In the genomic region with DNA sequence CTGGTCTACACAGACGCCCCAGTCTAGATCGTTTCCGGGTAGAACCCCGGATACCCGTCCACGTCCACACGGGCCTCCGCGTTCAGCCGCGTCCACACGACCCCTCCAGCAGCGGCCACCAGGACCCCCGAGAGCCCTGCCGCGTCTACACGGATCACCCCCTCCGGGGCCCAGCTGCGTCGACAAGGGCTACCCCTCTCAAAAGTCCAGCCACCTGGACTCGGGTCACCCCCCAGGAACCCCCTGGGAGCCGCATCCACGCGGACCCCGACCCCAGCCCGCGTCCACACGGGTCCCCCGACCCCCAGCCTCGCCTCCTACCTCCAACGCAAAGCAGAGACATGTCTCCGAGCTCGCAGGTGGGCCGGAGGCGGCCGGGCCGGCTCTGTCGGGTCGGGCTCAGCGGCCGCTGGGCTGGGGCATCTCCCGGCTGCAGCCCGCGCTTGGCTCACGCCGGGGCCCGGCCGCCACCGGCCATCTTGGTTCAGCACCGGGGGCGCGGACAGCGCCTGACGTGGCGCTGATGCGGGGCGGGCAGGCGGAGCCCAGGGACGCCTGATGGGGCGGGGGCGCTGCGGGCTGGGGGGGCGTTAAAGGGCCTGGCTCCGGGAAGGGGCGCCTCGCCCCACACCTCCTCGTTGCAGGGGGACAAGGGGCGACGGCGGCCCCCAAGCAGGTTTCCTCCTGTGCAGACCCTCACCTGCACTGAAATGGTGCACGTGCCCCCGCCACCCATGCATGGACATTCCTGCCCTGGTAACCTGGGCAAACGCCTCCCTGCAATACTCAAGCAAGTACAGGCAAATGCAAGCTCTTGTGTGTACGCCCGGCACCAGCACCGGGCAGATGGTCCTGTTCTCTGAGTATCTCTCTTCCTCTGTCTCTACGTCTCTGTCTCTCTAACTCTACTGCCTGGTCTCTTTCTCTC, we compare ENCODE assay signal across 9 cellular contexts. TPM values are rescaled to one million over a fixed set of nuclear protein-coding genes. Genes with fewer than 3 reads are reported as not detected.
DNase-seq lines count a peak whose midpoint lies in the region; ATAC-seq, FAIRE-seq and TF ChIP-seq lines count a peak whose summit lies in the region.
"Had no signal": no experiment of that assay in that cellular context is flagged by ENCODE, and none has a peak within 500 bp of the region (broad histone marks: within the 10 kb centered on the region; RNA-seq: fewer than 3 reads in every experiment).

Gene UNC13A (minus strand): TSS at position 498 of the 928 bp plus-strand sequence. CDS start 155 bp downstream, at position 343.

- peak within 1 kb of the TSS; percentile 88 to 100 for H3K4me3 Mint-ChIP-seq in H9
- H3K4me3 Mint-ChIP-seq: dendritic cell treated with granulocyte-macrophage colony-stimulating factor and Interleukin-4, amounts not matched to agents 40 ng/mL and 50 ng/mL, for 4 days had no signal

- H3K27me3 ChIP-seq in H9 (ENCODE audit: insufficient read depth, low read length) (no peaks in the 10 kb centered on the region), adipocyte (replicated peaks; ENCODE audit: control insufficient read depth, insufficient read depth, low read length) (peaks cover 15% of the 10 kb centered on the region), iPS DF 6.9 (ENCODE audit: control insufficient read depth, insufficient read depth, low read length) (no peaks in the 10 kb centered on the region)

- no peak within 1 kb of the TSS for H3K23ac ChIP-seq in H9 (ENCODE audit: insufficient read length, low read depth, low read length)

- no peaks in the 10 kb centered on the region for H3K36me3 ChIP-seq in adipocyte (ENCODE audit: control insufficient read depth, insufficient read depth, low read length, severe bottlenecking)
- no peaks in the 10 kb centered on the region for H3K36me3 ChIP-seq in iPS DF 6.9 (ENCODE audit: control insufficient read depth, insufficient read depth, low read length)

- H4K91ac ChIP-seq in H9 (ENCODE audit: insufficient read length, low read depth, low read length) = no peak within 1 kb of the TSS

- no peak within 1 kb of the TSS for H4K5ac ChIP-seq in H9 (ENCODE audit: insufficient read length, low read depth, low read length)

- H3K36me3 Mint-ChIP-seq in H9 (ENCODE audit: insufficient read depth in 1 of 3, low read depth in 3 of 3) = peaks cover 0 to 5% (median 2%) of the 10 kb centered on the region in 3 experiments; a peak in 3 of 7 replicates

- POLR2A ChIA-PET in A549 (lab: Yijun Ruan, JAX) = no interaction called here

- H2BK12ac ChIP-seq in H9 (ENCODE audit: insufficient read length, low read depth, low read length) = no peak within 1 kb of the TSS

- no peaks in the 10 kb centered on the region; a peak in 1 of 5 replicates for H3K9me3 Mint-ChIP-seq in H9
- H3K9me3 Mint-ChIP-seq: dendritic cell treated with granulocyte-macrophage colony-stimulating factor and Interleukin-4, amounts not matched to agents 40 ng/mL and 50 ng/mL, for 4 days had no signal

- no peak within 1 kb of the TSS for H2BK15ac ChIP-seq in H9 (ENCODE audit: low read depth, low read length)

- peak; percentile 73 to 86 for ATAC-seq in A549
- no peak for ATAC-seq in GM19351 (IDR thresholded peaks at IDR 0.05; ENCODE audit: unreplicated experiment)

- no peak within 1 kb of the TSS for H2BK20ac ChIP-seq in H9 (ENCODE audit: low read depth, low read length, poor library complexity, severe bottlenecking)

- no peak for TF ChIP-seq EP300 in A549 (IDR thresholded peaks at IDR 0.05)

- FAIRE-seq in A549 (lab: Jason Lieb, UNC) = no peak
- FAIRE-seq in GM19239 (lab: Jason Lieb, UNC) = no peak

- no peaks in the 10 kb centered on the region for H4K20me1 ChIP-seq in H9 (ENCODE audit: control insufficient read depth, insufficient read depth, insufficient read length)

- H3K56ac ChIP-seq in H9 (ENCODE audit: insufficient read length, low read depth, low read length) = no peak within 1 kb of the TSS

- H2BK120ac ChIP-seq in H9 (ENCODE audit: low read depth, low read length, poor library complexity, severe bottlenecking) = no peak within 1 kb of the TSS

- peak within 1 kb of the TSS; percentile 43; the same call in 1 of the 2 replicates for H3K14ac ChIP-seq in H9 (ENCODE audit: insufficient read depth, low read length)

- no peak within 1 kb of the TSS for H3K18ac ChIP-seq in H9 (ENCODE audit: insufficient read length, low read depth, low read length)

- H3K4ac ChIP-seq in H9 (ENCODE audit: low read depth, low read length) = no peak within 1 kb of the TSS

- H3K9ac ChIP-seq in H9 (ENCODE audit: extremely low read depth, insufficient read length, low read length) = peak within 1 kb of the TSS; percentile 20
- no peak within 1 kb of the TSS for H3K9ac ChIP-seq in adipocyte (ENCODE audit: low read length)

- H3K27ac Mint-ChIP-seq in H9 = peak within 1 kb of the TSS; percentile 56 to 96 (median 93)
- H3K27ac Mint-ChIP-seq: dendritic cell treated with granulocyte-macrophage colony-stimulating factor and Interleukin-4, amounts not matched to agents 40 ng/mL and 50 ng/mL, for 4 days had no signal

- H3K4me2 ChIP-seq in A549 (peak within 1 kb of the TSS; percentile 86), H9 (ENCODE audit: insufficient read depth, insufficient read length, low read length) (peak within 1 kb of the TSS; percentile 84)

- 7% methylated on average over 13 of the region's 77 CpGs for WGBS in A549 (ENCODE audit: missing lambda C conversion rate)
- WGBS in H9 (ENCODE audit: extremely low coverage, insufficient read length, low lambda C conversion rate) = no CpG with 5 or more reads among the region's 77 CpGs
- WGBS in iPS DF 6.9 (ENCODE audit: insufficient coverage, insufficient read length) = no CpG with 5 or more reads among the region's 77 CpGs

- no peak within 1 kb of the TSS for H2BK5ac ChIP-seq in H9 (ENCODE audit: insufficient read length, low read length)

- no peak within 1 kb of the TSS for H2AK5ac ChIP-seq in H9 (ENCODE audit: insufficient read length, low read length)

- H3T11ph ChIP-seq in H9 (ENCODE audit: low read length) = no peak within 1 kb of the TSS

- H3K9me3 ChIP-seq in A549 (no peaks in the 10 kb centered on the region), H9 (ENCODE audit: control insufficient read depth, low read depth, low read length) (no peaks in the 10 kb centered on the region), adipocyte (ENCODE audit: control insufficient read depth, low read length) (no peaks in the 10 kb centered on the region), iPS DF 6.9 (ENCODE audit: control insufficient read depth, insufficient read depth, low read length) (no peaks in the 10 kb centered on the region)

- H3K27me3 Mint-ChIP-seq in H9 (ENCODE audit: low read depth) = no peaks in the 10 kb centered on the region; the same call in none of the 2 replicates

- peaks cover 19% of the 10 kb centered on the region for H3K23me2 ChIP-seq in H9 (ENCODE audit: insufficient read length, low read depth, low read length, poor library complexity, severe bottlenecking)

- H3K4me1 Mint-ChIP-seq in H9 = peaks cover 19 to 26% of the 10 kb centered on the region in 2 experiments

- H3K4me1 ChIP-seq in A549 = peaks cover 29% of the 10 kb centered on the region
- peaks cover 4% of the 10 kb centered on the region; the same call in 1 of the 2 replicates for H3K4me1 ChIP-seq in H9 (ENCODE audit: insufficient read depth, low read length)
- peaks cover 3% of the 10 kb centered on the region for H3K4me1 ChIP-seq in adipocyte (ENCODE audit: control insufficient read depth, insufficient read depth, low read length)
- H3K4me1 ChIP-seq in iPS DF 6.9 (ENCODE audit: control insufficient read depth, insufficient read depth, low read length) = peaks cover 6% of the 10 kb centered on the region

- H3K27ac ChIP-seq in A549 = peak within 1 kb of the TSS; percentile 84 to 92
- no peak within 1 kb of the TSS for H3K27ac ChIP-seq in H9 (ENCODE audit: insufficient read length, low read depth, low read length)
- H3K27ac ChIP-seq in iPS DF 6.9 (ENCODE audit: low read length) = peak within 1 kb of the TSS; percentile 90

- CTCF ChIA-PET in A549 (lab: Yijun Ruan, JAX) = interaction anchor here (0.9 to 1.5 kb wide), 3 partner anchors 14 to 82 kb away, joined by 3 to 6 read pairs (median 3); no protein-coding TSS in a partner anchor

- no peak for TF ChIP-seq POLR2A in A549 (IDR thresholded peaks at IDR 0.05; ENCODE audit: low read length)

- no peak within 1 kb of the TSS for H2AFZ ChIP-seq in H9 (ENCODE audit: low read length)

- peak within 1 kb of the TSS; percentile 50 for H3K4me3 ChIP-seq in A549
- H3K4me3 ChIP-seq in adipocyte (ENCODE audit: low read length) = no peak within 1 kb of the TSS
- H3K4me3 ChIP-seq in iPS DF 6.9 (ENCODE audit: low read length) = peak within 1 kb of the TSS; percentile 93

- H3K79me2 ChIP-seq in H9 (ENCODE audit: insufficient read depth, low read length) = peaks cover 12% of the 10 kb centered on the region

- no peak for TF ChIP-seq CTCF in A549 (IDR thresholded peaks at IDR 0.05)
- 0 out of 3 replicates have a peak, but pooled peaks have one; percentile 8 for TF ChIP-seq CTCF in H9 (conservative IDR thresholded peaks at IDR 0.05)

- H3K79me1 ChIP-seq in H9 (ENCODE audit: insufficient read depth, low read depth, low read length, poor library complexity, severe bottlenecking) = no peaks in the 10 kb centered on the region

- no peak within 1 kb of the TSS for H4K8ac ChIP-seq in H9 (replicated peaks; ENCODE audit: insufficient read length, low read depth, low read length)

- DNase-seq in A549 (ENCODE audit: low read depth in 1 of 2, low spot score in 1 of 2) (peak; percentile 39 to 47), H9 (peak; percentile 83), SK-N-DZ (ENCODE audit: low spot score) (peak; percentile 42), adipocyte (ENCODE audit: low read depth) (peak; percentile 53), iPS DF 6.9 (ENCODE audit: low read depth, low spot score) (no peak), GM19239 (ENCODE audit: insufficient read length, low spot score) (no peak)
- DNase-seq in stimulated activated CD4-positive, alpha-beta T cell treated with anti-CD3 and anti-CD28 coated beads, Interleukin-1b, Interleukin-23, amount 100 ng/mL, for 48 hours = peak; percentile 17

- TF ChIP-seq RAD21 in A549 (conservative IDR thresholded peaks at IDR 0.05 in 1 of 2, IDR thresholded peaks at IDR 0.05 in 1 of 2) = no peak

TF ChIP-seq in A549, 52 proteins besides CTCF, POLR2A, EP300 and RAD21 (continues in another document):
- TF ChIP-seq JUN (IDR thresholded peaks at IDR 0.05) = 0 out of 5 replicates have a peak, but pooled peaks of 1 of the 2 experiments have one; percentile 16

RNA-seq across cellular contexts. Expression of gene UNC13A, which starts in this region (rescaled TPM):
- polyA plus RNA-seq in A549 (2011; rRNA removed) (4.2 and 5.5 TPM in 2 replicates), A549 (2017; fragmentation: RNase III; extraction: RNeasy Plus Mini Kit Qiagen cat#74134 plus additional on column Dnase treatment) (2.6 to 3.1 TPM (median 2.8 TPM) in 3 replicates)
- 0.83 and 1.1 TPM in 2 replicates for polyA plus RNA-seq in A549 (2012; cell fraction: cytosol; rRNA removed)
- 3.4 and 3.9 TPM in 2 replicates for polyA plus RNA-seq in A549 (2012; cell fraction: nucleus; rRNA removed)
- 6.7 and 8.2 TPM in 2 replicates for polyA minus RNA-seq in A549 (2011; rRNA and poly(A)+ RNA removed)
- total RNA-seq in H9 (2021) = 21.6 and 22.2 TPM in 2 replicates
- 3.8 and 4.0 TPM in 2 replicates for polyA plus RNA-seq in SK-N-DZ (2014; cell fraction: cytosol; rRNA removed)
- polyA plus RNA-seq in SK-N-DZ (2014; cell fraction: nucleus; rRNA removed) = 11.3 and 12.9 TPM in 2 replicates

Comparison
In these comparisons a context has a peak if more than half of its experiments do, and no peak if none do; other contexts are left out.
1. DNase-seq: peak in A549 (2 of 2), H9 (single experiment), SK-N-DZ (single experiment), adipocyte (single experiment) and stimulated activated CD4-positive, alpha-beta T cell treated with anti-CD3 and anti-CD28 coated beads, Interleukin-1b, Interleukin-23, amount 100 ng/mL, for 48 hours (single experiment); none in iPS DF 6.9 (single experiment) and GM19239 (single experiment).